12 cellular contexts compared by ENCODE assay signal in the genomic region with DNA sequence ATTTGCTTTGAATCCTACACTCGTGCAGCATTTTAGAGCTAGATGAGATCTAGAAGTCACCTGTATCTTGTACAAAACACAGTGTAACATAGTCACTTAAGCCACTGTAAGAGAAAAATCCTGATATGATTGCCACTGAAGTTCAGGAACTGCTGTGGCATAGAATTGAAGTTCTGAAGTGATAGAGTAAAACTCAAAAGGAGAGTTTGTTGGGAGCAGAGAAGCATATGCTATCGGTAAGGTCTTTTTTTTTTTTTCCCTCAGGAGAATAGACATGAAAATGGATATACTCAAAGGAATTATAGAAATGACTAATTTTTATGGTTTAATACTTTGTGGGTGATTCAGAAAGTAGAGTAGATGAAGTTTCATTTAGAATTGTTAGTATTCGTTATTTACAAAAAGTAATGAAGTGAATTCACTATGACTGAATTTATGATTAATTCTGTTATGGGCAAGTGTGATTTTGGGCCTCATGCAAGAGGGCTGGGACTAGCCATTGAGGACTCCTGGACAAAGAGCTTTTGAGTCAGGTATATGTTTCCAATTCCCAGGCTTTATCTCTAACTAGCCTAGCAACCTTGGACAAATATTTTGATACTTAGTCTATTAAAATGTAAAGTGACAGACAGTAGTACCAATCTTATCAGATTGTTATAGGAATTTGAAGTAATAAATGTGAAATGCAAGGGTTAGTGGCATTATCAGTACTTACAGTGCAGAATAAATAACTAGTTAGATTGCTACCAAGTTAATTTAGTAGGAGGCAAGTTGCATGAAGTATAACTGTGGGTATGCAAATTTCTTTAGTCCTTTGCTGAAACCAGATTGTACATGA. TPM values are rescaled to one million over a fixed set of nuclear protein-coding genes. Genes with fewer than 3 reads are reported as not detected.
DNase-seq lines count a peak whose midpoint lies in the region; ATAC-seq, FAIRE-seq and TF ChIP-seq lines count a peak whose summit lies in the region.
"Had no signal": no experiment of that assay in that cellular context is flagged by ENCODE, and none has a peak within 500 bp of the region (broad histone marks: within the 10 kb centered on the region; RNA-seq: fewer than 3 reads in every experiment).

No MANE protein-coding gene starts in this region.

- no peak overlapping the region for H4K91ac ChIP-seq in mesenchymal stem cell (ENCODE audit: low read length)
- H4K91ac ChIP-seq in H9 (ENCODE audit: insufficient read length, low read depth, low read length): no peak overlapping the region

- no peak overlapping the region for H2BK15ac ChIP-seq in mesenchymal stem cell (ENCODE audit: low read depth, poor library complexity, severe bottlenecking)
- H2BK15ac ChIP-seq in H9 (ENCODE audit: low read depth, low read length): no peak overlapping the region

- no peak for TF ChIP-seq EP300 in GM12878 (IDR thresholded peaks at IDR 0.05; ENCODE audit: borderline replicate concordance in 1 of 2, control insufficient read depth in 1 of 2, low read depth in 2 of 2, low read length in 2 of 2)

- TF ChIP-seq POLR2A in GM12878 (IDR thresholded peaks at IDR 0.05; ENCODE audit: low read depth, low read length): no peak

- H2AK5ac ChIP-seq in mesenchymal stem cell (ENCODE audit: low read length, severe bottlenecking) (no peak overlapping the region), H9 (ENCODE audit: insufficient read length, low read length) (no peak overlapping the region)

- H3K9ac ChIP-seq in GM12878 (ENCODE audit: control insufficient read depth, insufficient read depth, low read length): no peak overlapping the region; the same call in 1 of the 2 replicates
- peak overlapping the region; percentile 98 for H3K9ac ChIP-seq in mesenchymal stem cell (ENCODE audit: low read length)
- no peak overlapping the region for H3K9ac ChIP-seq in H9 (ENCODE audit: extremely low read depth, insufficient read length, low read length)

- ATAC-seq in GM12878 (no peak), HG03025 (IDR thresholded peaks at IDR 0.05; ENCODE audit: low FRiP score, unreplicated experiment) (no peak)

- H3K4ac ChIP-seq in mesenchymal stem cell (ENCODE audit: low read depth in 1 of 2, low read length in 2 of 2) (no peak overlapping the region), H9 (ENCODE audit: low read depth, low read length) (no peak overlapping the region)

- peak overlapping the region; percentile 40; the same call in 1 of the 2 replicates for H3K27ac ChIP-seq in GM12878 (ENCODE audit: control insufficient read depth, insufficient read depth)
- H3K27ac ChIP-seq in mesenchymal stem cell (ENCODE audit: low read length, poor library complexity, severe bottlenecking): no peak overlapping the region
- H3K27ac ChIP-seq in H9 (ENCODE audit: insufficient read length, low read depth, low read length): no peak overlapping the region
- H3K27ac ChIP-seq: HL-60 had no signal

- H3K79me2 ChIP-seq in GM12878 (ENCODE audit: control insufficient read depth, insufficient read depth, low read length) (peaks cover 61% of the 10 kb centered on the region), H9 (ENCODE audit: insufficient read depth, low read length) (peaks cover 36% of the 10 kb centered on the region; the same call in 1 of the 2 replicates)

- H3K4me1 Mint-ChIP-seq in HFFc6 (ENCODE audit: low read depth): peaks cover 56% of the 10 kb centered on the region
- H3K4me1 Mint-ChIP-seq in H9: peaks cover 26 to 41% of the 10 kb centered on the region in 2 experiments

- H4K20me1 ChIP-seq in GM12878 (ENCODE audit: control insufficient read depth, insufficient read depth) (no peaks in the 10 kb centered on the region), H9 (ENCODE audit: control insufficient read depth, insufficient read depth, insufficient read length) (no peaks in the 10 kb centered on the region)

- H3K4me3 ChIP-seq in BE2C (ENCODE audit: low read depth, low read length): peak overlapping the region; percentile 77
- H3K4me3 ChIP-seq in GM12878: peak overlapping the region; percentile 76; the same call in 1 of the 2 replicates
- H3K4me3 ChIP-seq in mesenchymal stem cell (ENCODE audit: insufficient read depth in 1 of 2, low read depth in 1 of 2, low read length in 2 of 2): peak overlapping the region in 1 of 2 experiments; percentile 92
- H3K4me3 ChIP-seq: lung had no signal

- no peak for TF ChIP-seq RAD21 in GM12878 (IDR thresholded peaks at IDR 0.05; ENCODE audit: insufficient read depth, low read depth, low read length)

- no peak overlapping the region for H3K18ac ChIP-seq in mesenchymal stem cell (ENCODE audit: low read depth in 1 of 2, low read length in 2 of 2)
- H3K18ac ChIP-seq in H9 (ENCODE audit: insufficient read length, low read depth, low read length): no peak overlapping the region

- no peak for DNase-seq in BE2C
- DNase-seq in HFFc6: peak; percentile 1
- DNase-seq in GM12878 (ENCODE audit: low read depth, low spot score): no peak
- DNase-seq in mesenchymal stem cell: no peak
- no peak for DNase-seq in occipital lobe (lab: John Stamatoyannopoulos, UW)
- DNase-seq in NCI-H510A (lab: John Stamatoyannopoulos, UW): no peak
- no peak for DNase-seq in H9
- DNase-seq: H7 had no signal

- POLR2A ChIA-PET in GM12878 (lab: Charles Lee): interaction anchor here (0.6 kb wide), 1 partner anchor 58 kb away, joined by 3 read pairs; no protein-coding TSS in a partner anchor

- no peaks in the 10 kb centered on the region for H3K27me3 ChIP-seq in BE2C
- no peaks in the 10 kb centered on the region for H3K27me3 ChIP-seq in GM12878 (replicated peaks in 1 of 2; ENCODE audit: control insufficient read depth in 2 of 2, insufficient read depth in 2 of 2, low read length in 1 of 2)
- no peaks in the 10 kb centered on the region for H3K27me3 ChIP-seq in mesenchymal stem cell (ENCODE audit: control insufficient read depth in 1 of 2, insufficient read depth in 1 of 2, low read length in 2 of 2)
- H3K27me3 ChIP-seq in H9 (ENCODE audit: insufficient read depth, low read length): no peaks in the 10 kb centered on the region

- H4K5ac ChIP-seq in H9 (ENCODE audit: insufficient read length, low read depth, low read length): no peak overlapping the region

- peaks cover 6% of the 10 kb centered on the region for H3K23me2 ChIP-seq in H9 (ENCODE audit: insufficient read length, low read depth, low read length, poor library complexity, severe bottlenecking)

- H2BK120ac ChIP-seq in mesenchymal stem cell (ENCODE audit: low read depth, low read length) (no peak overlapping the region), H9 (ENCODE audit: low read depth, low read length, poor library complexity, severe bottlenecking) (no peak overlapping the region)

- CTCF ChIA-PET in GM12878 (lab: Yijun Ruan, JAX): interaction anchor here (0.7 kb wide), 2 partner anchors 12 to 99 kb away, joined by 3 to 4 read pairs; no protein-coding TSS in a partner anchor

- H3K36me3 Mint-ChIP-seq in HFFc6 (ENCODE audit: low read depth) (no peaks in the 10 kb centered on the region), H9 (ENCODE audit: insufficient read depth in 1 of 3, low read depth in 3 of 3) (peaks cover 0 to 10% (median 9%) of the 10 kb centered on the region in 3 experiments; a peak in 6 of 7 replicates)

- RAD21 ChIA-PET in GM12878 (lab: Charles Lee; ENCODE audit: unreplicated experiment): interaction anchor here (0.7 kb wide), 1 partner anchor 97 kb away, joined by 3 read pairs; no protein-coding TSS in a partner anchor

- no peak overlapping the region for H2BK20ac ChIP-seq in H9 (ENCODE audit: low read depth, low read length, poor library complexity, severe bottlenecking)

- TF ChIP-seq CTCF in BE2C (IDR thresholded peaks at IDR 0.05; ENCODE audit: low read depth, low read length): no peak
- no peak for TF ChIP-seq CTCF in HFFc6 (IDR thresholded peaks at IDR 0.05)
- no peak for TF ChIP-seq CTCF in GM12878 (IDR thresholded peaks at IDR 0.05 in 2 of 3, conservative IDR thresholded peaks at IDR 0.05 in 1 of 3; ENCODE audit: control insufficient read depth in 2 of 3, extremely low read depth in 1 of 3, insufficient read depth in 1 of 3, low read depth in 3 of 3, low read length in 3 of 3)
- no peak for TF ChIP-seq CTCF in H9 (conservative IDR thresholded peaks at IDR 0.05)

- no peak overlapping the region for H3T11ph ChIP-seq in H9 (ENCODE audit: low read length)

- H3K56ac ChIP-seq in H9 (ENCODE audit: insufficient read length, low read depth, low read length): no peak overlapping the region

- H3K14ac ChIP-seq in mesenchymal stem cell (ENCODE audit: low read length in 2 of 2): no peak overlapping the region
- H3K14ac ChIP-seq in H9 (ENCODE audit: insufficient read depth, low read length): no peak overlapping the region

- H2AFZ ChIP-seq in GM12878 (ENCODE audit: control insufficient read depth, low read depth, low read length) (peak overlapping the region; percentile 28), mesenchymal stem cell (ENCODE audit: low read depth, low read length) (no peak overlapping the region), H9 (ENCODE audit: low read length) (no peak overlapping the region)

- peaks cover 4% of the 10 kb centered on the region for H3K79me1 ChIP-seq in mesenchymal stem cell (replicated peaks; ENCODE audit: low read length, poor library complexity, severe bottlenecking)
- no peaks in the 10 kb centered on the region for H3K79me1 ChIP-seq in H9 (ENCODE audit: insufficient read depth, low read depth, low read length, poor library complexity, severe bottlenecking)

- H3K9me3 ChIP-seq in BE2C: no peaks in the 10 kb centered on the region
- no peaks in the 10 kb centered on the region for H3K9me3 ChIP-seq in GM12878 (replicated peaks; ENCODE audit: control insufficient read depth, insufficient read depth, low read length)
- H3K9me3 ChIP-seq in mesenchymal stem cell (ENCODE audit: control insufficient read depth, low read length): no peaks in the 10 kb centered on the region
- H3K9me3 ChIP-seq in H9 (ENCODE audit: control insufficient read depth, low read depth, low read length): no peaks in the 10 kb centered on the region

- peaks cover 4% of the 10 kb centered on the region for H3K36me3 ChIP-seq in BE2C
- no peaks in the 10 kb centered on the region for H3K36me3 ChIP-seq in GM12878 (ENCODE audit: control insufficient read depth in 2 of 2, insufficient read depth in 2 of 2, low read length in 1 of 2)
- H3K36me3 ChIP-seq in mesenchymal stem cell (ENCODE audit: control insufficient read depth in 1 of 2, insufficient read depth in 2 of 2, low read depth in 1 of 2, low read length in 2 of 2): peaks cover 0 to 5% of the 10 kb centered on the region in 2 experiments

- H3K27me3 Mint-ChIP-seq in HFFc6 (ENCODE audit: insufficient read depth) (peaks cover 2% of the 10 kb centered on the region), H9 (ENCODE audit: low read depth) (no peaks in the 10 kb centered on the region)

- SMC1A ChIA-PET in GM12878 (lab: Charles Lee; ENCODE audit: uncharacterized antibody, unreplicated experiment): interaction anchor here (0.7 to 1.3 kb wide), 5 partner anchors 14 to 39 kb away, joined by 3 to 6 read pairs (median 4); no protein-coding TSS in a partner anchor

- FAIRE-seq in GM12878 (lab: Jason Lieb, UNC): no peak

- no peak overlapping the region for H3K23ac ChIP-seq in mesenchymal stem cell (ENCODE audit: low read length in 2 of 2)
- no peak overlapping the region for H3K23ac ChIP-seq in H9 (ENCODE audit: insufficient read length, low read depth, low read length)

- in situ Hi-C loops in GM12878 (cut with MboI): no loop called here

- peak overlapping the region; percentile 96 for H3K4me3 Mint-ChIP-seq in HFFc6
- H3K4me3 Mint-ChIP-seq in H9: peak overlapping the region in 1 of 2 experiments; percentile 99; a peak in 2 of 5 replicates

- TSS peak; percentile 36 for BruUV-seq in GM12878 (replicated peaks; lab: Mats Ljungman, UMichigan)

- 19% methylated on average over 3 of the region's 3 CpGs for WGBS in GM12878 (ENCODE audit: insufficient coverage, insufficient replicate concordance, low lambda C conversion rate, missing lambda C conversion rate)
- 96% methylated on average over 2 of the region's 3 CpGs for WGBS in mesenchymal stem cell
- no CpG with 5 or more reads among the region's 3 CpGs for WGBS in H9 (ENCODE audit: extremely low coverage, insufficient read length, low lambda C conversion rate)

- intact Hi-C loops in GM12878 (cut with micrococcal nuclease; ENCODE audit: unreplicated experiment): loop anchor here (1.0 kb wide), 1 partner anchor 14 kb away; no protein-coding TSS in a partner anchor

- H3K9me3 Mint-ChIP-seq in HFFc6 (no peaks in the 10 kb centered on the region), H9 (no peaks in the 10 kb centered on the region)
- H3K9me3 Mint-ChIP-seq: activated T-helper 2 cell treated with anti-CD3 and anti-CD28 coated beads, Interferon-gamma antibody, Interleukin-2, Interleukin-4, amounts not matched to agents 10 μg/mL and 5 μg/mL and 100 μg/mL, durations not matched to agents 14 hours and 24 hours and 36 hours had no signal

- H3K4me2 ChIP-seq in GM12878 (ENCODE audit: control insufficient read depth, insufficient read depth) (peak overlapping the region; percentile 82), mesenchymal stem cell (ENCODE audit: low read length, poor library complexity, severe bottlenecking) (no peak overlapping the region), H9 (ENCODE audit: insufficient read depth, insufficient read length, low read length) (no peak overlapping the region)

- H3K27ac Mint-ChIP-seq in HFFc6 (peak overlapping the region; percentile 66), H9 (peak overlapping the region in 1 of 3 experiments; percentile 30; a peak in 2 of 7 replicates)
- H3K27ac Mint-ChIP-seq: activated T-helper 2 cell treated with anti-CD3 and anti-CD28 coated beads, Interferon-gamma antibody, Interleukin-2, Interleukin-4, amounts not matched to agents 10 μg/mL and 5 μg/mL and 100 μg/mL, durations not matched to agents 14 hours and 24 hours and 36 hours had no signal

- H2BK5ac ChIP-seq in mesenchymal stem cell (ENCODE audit: low read depth, low read length, poor library complexity, severe bottlenecking): no peak overlapping the region
- no peak overlapping the region for H2BK5ac ChIP-seq in H9 (ENCODE audit: insufficient read length, low read length)

- H3K4me1 ChIP-seq in BE2C (peaks cover 15% of the 10 kb centered on the region), GM12878 (ENCODE audit: control insufficient read depth, insufficient read depth, low read length) (peaks cover 9% of the 10 kb centered on the region; the same call in 1 of the 2 replicates), mesenchymal stem cell (ENCODE audit: control insufficient read depth, insufficient read depth, low read depth, low read length) (peaks cover 5% of the 10 kb centered on the region), H9 (ENCODE audit: insufficient read depth, low read length) (no peaks in the 10 kb centered on the region)

- no peak overlapping the region for H2BK12ac ChIP-seq in mesenchymal stem cell (ENCODE audit: low read length in 2 of 2)
- no peak overlapping the region for H2BK12ac ChIP-seq in H9 (ENCODE audit: insufficient read length, low read depth, low read length)

- H4K8ac ChIP-seq in mesenchymal stem cell (ENCODE audit: low read length) (no peak overlapping the region), H9 (replicated peaks; ENCODE audit: insufficient read length, low read depth, low read length) (no peak overlapping the region)

RNA-seq across cellular contexts. Expression of a gene that starts 3.1 kb away (rescaled TPM):
- polyA plus RNA-seq in BE2C (2012; ENCODE audit: insufficient read depth, insufficient read length, low read depth): 29.3 TPM
- total RNA-seq in HFFc6 (2021; fragmentation: NEBNext Ultra II Directional; extraction: Animal tissue kit (Norgen Biotek cat#: 25700)): 10 to 100 TPM; 27.0 to 33.4 (median 29.4) TPM
- total RNA-seq in GM12878 (2013; cell fraction: nucleolus; rRNA removed): 29.9 and 30.1 TPM in 2 replicates
- total RNA-seq in GM12878 (2014; rRNA removed): 13.6 and 14.2 TPM in 2 replicates
- 15.0 and 15.4 TPM in 2 replicates for total RNA-seq in GM12878 (2014; rRNA removed; fragmentation: Illumina TruSeq; extraction: Trizol)
- total RNA-seq in GM12878 (2021): 11.4 and 14.0 TPM in 2 replicates
- 4.2 TPM for polyA plus RNA-seq in GM12878 (2011; ENCODE audit: low read depth)
- polyA plus RNA-seq in GM12878 (2011; rRNA removed): 19.8 and 20.7 TPM in 2 replicates
- polyA plus RNA-seq in GM12878 (2011; cell fraction: cytosol; rRNA removed): 9.4 and 10.5 TPM in 2 replicates
- polyA plus RNA-seq in GM12878 (2011; cell fraction: nucleus; rRNA removed): 19.0 and 23.7 TPM in 2 replicates
- 5.4 and 6.0 TPM in 2 replicates for polyA plus RNA-seq in GM12878 (2012)
- polyA plus RNA-seq in GM12878 (2014; fragmentation: Illumina TruSeq; extraction: Trizol): 12.5 and 17.9 TPM in 2 replicates
- polyA plus RNA-seq in GM12878 (2014; fragmentation: Nextera tagmentation; extraction: Ambion mirVana): 1 to 10 TPM; 3.6 to 4.7 TPM
- 8.7 and 10.2 TPM in 2 replicates for polyA plus RNA-seq in GM12878 (2014; rRNA removed)
- polyA plus RNA-seq in GM12878 (2016; fragmentation: Nextera tagmentation; extraction: Ambion mirVana): 1 to 10 TPM; 8.9 to 9.0 TPM
- 18.3 and 32.6 TPM in 2 replicates for polyA minus RNA-seq in GM12878 (2011; rRNA and poly(A)+ RNA removed)
- 7.1 and 7.9 TPM in 2 replicates for polyA minus RNA-seq in GM12878 (2011; cell fraction: cytosol; rRNA and poly(A)+ RNA removed)
- polyA minus RNA-seq in GM12878 (2011; cell fraction: nucleus; rRNA and poly(A)+ RNA removed): 16.7 and 23.9 TPM in 2 replicates
- polyA plus RNA-seq in mesenchymal stem cell (2013, experiment 1 of 2): 14.0 TPM
- 15.5 TPM for polyA plus RNA-seq in mesenchymal stem cell (2013, experiment 2 of 2)
- 69.9 TPM for total RNA-seq in occipital lobe
- total RNA-seq in H9 (2021): 37.8 and 39.3 TPM in 2 replicates
